ENCODE assay signal across 1 cellular context in genomic region chr11:4658629-4659453, GRCh38.
TF ChIP-seq lines count a peak whose summit lies in the region.

No MANE protein-coding gene starts in this region.

TF ChIP-seq in K562, 482 proteins besides CTCF, POLR2A, EP300 and RAD21 (continues in another document):
- TF ChIP-seq CBFA2T2 (conservative IDR thresholded peaks at IDR 0.05) = peak; percentile 71
- TF ChIP-seq RBM34 (IDR thresholded peaks at IDR 0.05; ENCODE audit: borderline replicate concordance, insufficient read depth, low read length) = no peak
- TF ChIP-seq NFIC (IDR thresholded peaks at IDR 0.05) = peak; percentile 23; the same call in 1 of the 2 replicates
- no peak for TF ChIP-seq RFX5 (IDR thresholded peaks at IDR 0.05; ENCODE audit: low read depth, low read length)
- TF ChIP-seq RBM17 (IDR thresholded peaks at IDR 0.05; ENCODE audit: borderline replicate concordance, low read depth, low read length) = no peak
- TF ChIP-seq RNF2 (IDR thresholded peaks at IDR 0.05) = peak; percentile 72; the same call in 1 of the 2 replicates
- TF ChIP-seq BRCA1 (IDR thresholded peaks at IDR 0.05) = no peak
- TF ChIP-seq BRCA1 (CRISPR knock-in tag; IDR thresholded peaks at IDR 0.05) = no peak
- no peak for TF ChIP-seq L3MBTL2 (IDR thresholded peaks at IDR 0.05)
- peak; percentile 58 for TF ChIP-seq PML (IDR thresholded peaks at IDR 0.05; ENCODE audit: low read length)
- peak; percentile 94 for TF ChIP-seq RBBP5 (IDR thresholded peaks at IDR 0.05; ENCODE audit: borderline replicate concordance, insufficient read depth, low read length, poor library complexity, severe bottlenecking)
- TF ChIP-seq ATF3 (IDR thresholded peaks at IDR 0.05) = no peak
- TF ChIP-seq ATF3 (CRISPR knock-in tag; conservative IDR thresholded peaks at IDR 0.05) = no peak
- no peak for TF ChIP-seq EP400 (IDR thresholded peaks at IDR 0.05)
- TF ChIP-seq ZNF174 (CRISPR knock-in tag; IDR thresholded peaks at IDR 0.05) = no peak
- no peak for TF ChIP-seq GATAD2B (IDR thresholded peaks at IDR 0.05; ENCODE audit: borderline replicate concordance)
- TF ChIP-seq TEAD4 (IDR thresholded peaks at IDR 0.05; ENCODE audit: low read length) = peak; percentile 94
- no peak for TF ChIP-seq TEAD4 (CRISPR knock-in tag; IDR thresholded peaks at IDR 0.05; ENCODE audit: borderline replicate concordance)
- no peak for TF ChIP-seq ZNF655 (CRISPR knock-in tag; IDR thresholded peaks at IDR 0.05)
- TF ChIP-seq ARID3A (IDR thresholded peaks at IDR 0.05; ENCODE audit: borderline replicate concordance, low read depth, low read length) = no peak
- TF ChIP-seq HEY1 (CRISPR knock-in tag; IDR thresholded peaks at IDR 0.05; ENCODE audit: borderline replicate concordance) = no peak
- TF ChIP-seq ZBTB2 (IDR thresholded peaks at IDR 0.05) = no peak
- TF ChIP-seq HDAC1 (IDR thresholded peaks at IDR 0.05) = no peak
- no peak for TF ChIP-seq POLR2B (IDR thresholded peaks at IDR 0.05; ENCODE audit: low read depth, partially characterized antibody)
- no peak for TF ChIP-seq TBL1XR1 (IDR thresholded peaks at IDR 0.05; ENCODE audit: low read length in 2 of 2)
- TF ChIP-seq ZSCAN29 (IDR thresholded peaks at IDR 0.05) = no peak
- peak; percentile 86 for TF ChIP-seq POLR2AphosphoS5 (IDR thresholded peaks at IDR 0.05; ENCODE audit: control insufficient read depth, insufficient read depth, low read depth, low read length)
- peak; percentile 47; the same call in 1 of the 2 replicates for TF ChIP-seq STAT5A (IDR thresholded peaks at IDR 0.05; ENCODE audit: borderline replicate concordance, low read length)
- peak; percentile 61 for TF ChIP-seq NFRKB (IDR thresholded peaks at IDR 0.05; ENCODE audit: low read depth)
- no peak for TF ChIP-seq NKRF (IDR thresholded peaks at IDR 0.05; ENCODE audit: borderline replicate concordance)
- TF ChIP-seq DPF2 (IDR thresholded peaks at IDR 0.05) = peak; percentile 63; the same call in 1 of the 2 replicates
- TF ChIP-seq ZNF766 (CRISPR knock-in tag; conservative IDR thresholded peaks at IDR 0.05) = 0 out of 2 replicates have a peak, but pooled peaks have one; percentile 27
- TF ChIP-seq TRIM24 (IDR thresholded peaks at IDR 0.05) = peak; percentile 25; a peak in 1 of 4 replicates
- TF ChIP-seq HCFC1 (IDR thresholded peaks at IDR 0.05; ENCODE audit: low read depth, low read length) = no peak
- TF ChIP-seq ZMIZ1 (IDR thresholded peaks at IDR 0.05; ENCODE audit: low read depth in 2 of 2, low read length in 2 of 2) = peak in 1 of 2 experiments; percentile 32; a peak in 1 of 4 replicates
- no peak for TF ChIP-seq SMARCE1 (IDR thresholded peaks at IDR 0.05)
- TF ChIP-seq GATA2 (CRISPR knock-in tag; IDR thresholded peaks at IDR 0.05) = peak; percentile 40; the same call in 1 of the 2 replicates
- TF ChIP-seq LEF1 (IDR thresholded peaks at IDR 0.05) = peak; percentile 97
- TF ChIP-seq JUNB (CRISPR knock-in tag; conservative IDR thresholded peaks at IDR 0.05) = no peak
- TF ChIP-seq FOS (IDR thresholded peaks at IDR 0.05; ENCODE audit: extremely low read depth, insufficient read length) = no peak
- no peak for TF ChIP-seq LARP7 (IDR thresholded peaks at IDR 0.05)
- 0 out of 2 replicates have a peak, but pooled peaks have one; percentile 6 for TF ChIP-seq BCOR (IDR thresholded peaks at IDR 0.05)
- no peak for TF ChIP-seq HDAC8 (tag; IDR thresholded peaks at IDR 0.05)
- peak in 1 of 2 experiments; percentile 47; a peak in 1 of 4 replicates for TF ChIP-seq TEAD1 (CRISPR knock-in tag; IDR thresholded peaks at IDR 0.05)
- no peak for TF ChIP-seq RHOXF2B (CRISPR knock-in tag; conservative IDR thresholded peaks at IDR 0.05)
- peak; percentile 50 for TF ChIP-seq VEZF1 (CRISPR knock-in tag; IDR thresholded peaks at IDR 0.05)
- peak in 1 of 3 experiments; percentile 30 for TF ChIP-seq YY1 (IDR thresholded peaks at IDR 0.05; ENCODE audit: borderline replicate concordance in 1 of 3, control insufficient read depth in 1 of 3, extremely low read depth in 1 of 3, insufficient read depth in 3 of 3, insufficient read length in 1 of 3, insufficient replicate concordance in 2 of 3, low read depth in 1 of 3, low read length in 2 of 3)
- peak; percentile 84 for TF ChIP-seq CBFA2T3 (IDR thresholded peaks at IDR 0.05)
- peak; percentile 83 for TF ChIP-seq TCF3 (CRISPR knock-in tag; IDR thresholded peaks at IDR 0.05)
- TF ChIP-seq NCOA1 (IDR thresholded peaks at IDR 0.05; ENCODE audit: low read depth) = no peak
- no peak for TF ChIP-seq HDAC3 (IDR thresholded peaks at IDR 0.05; ENCODE audit: borderline replicate concordance, partially characterized antibody)
- no peak for TF ChIP-seq ZNF347 (CRISPR knock-in tag; IDR thresholded peaks at IDR 0.05; ENCODE audit: low read depth)
- peak; percentile 45; the same call in 1 of the 2 replicates for TF ChIP-seq KLF16 (IDR thresholded peaks at IDR 0.05)
- TF ChIP-seq NCOR1 (IDR thresholded peaks at IDR 0.05) = peak; percentile 62
- no peak for TF ChIP-seq PHTF2 (CRISPR knock-in tag; IDR thresholded peaks at IDR 0.05)
- TF ChIP-seq HMBOX1 (IDR thresholded peaks at IDR 0.05) = peak; percentile 81
- TF ChIP-seq TAL1 (IDR thresholded peaks at IDR 0.05) = peak; percentile 66
- TF ChIP-seq PTTG1 (tag; IDR thresholded peaks at IDR 0.05; ENCODE audit: low read depth) = no peak
- no peak for TF ChIP-seq PCBP1 (IDR thresholded peaks at IDR 0.05; ENCODE audit: low read depth, low read length, poor library complexity, severe bottlenecking)
- no peak for TF ChIP-seq MBD1 (CRISPR knock-in tag; IDR thresholded peaks at IDR 0.05)
- no peak for TF ChIP-seq STAT5B (CRISPR knock-in tag; IDR thresholded peaks at IDR 0.05)
